8 cellular contexts compared by ENCODE assay signal in genomic region chr5:55308254-55308836, GRCh38. TPM values are rescaled to one million over a fixed set of nuclear protein-coding genes. Genes with fewer than 3 reads are reported as not detected.
DNase-seq lines count a peak whose midpoint lies in the region; ATAC-seq and TF ChIP-seq lines count a peak whose summit lies in the region.

No MANE protein-coding gene starts in this region.

- H3K27me3 Mint-ChIP-seq in glutamatergic neuron (ENCODE audit: unreplicated experiment) = no peaks in the 10 kb centered on the region

- no peaks in the 10 kb centered on the region for H3K36me3 Mint-ChIP-seq in glutamatergic neuron (ENCODE audit: unreplicated experiment)

- no peak overlapping the region for H3K27ac Mint-ChIP-seq in glutamatergic neuron (ENCODE audit: unreplicated experiment)

- TF ChIP-seq EP300 in upper lobe of left lung (IDR thresholded peaks at IDR 0.05) = no peak

- peaks cover 0 to 19% of the 10 kb centered on the region in 2 donors for H3K4me1 ChIP-seq in breast epithelium
- peaks cover 46 to 62% (median 54%) of the 10 kb centered on the region in 4 donors for H3K4me1 ChIP-seq in upper lobe of left lung

- peaks cover 2% of the 10 kb centered on the region for H3K4me1 Mint-ChIP-seq in glutamatergic neuron (ENCODE audit: low read depth, unreplicated experiment)

- H3K27ac ChIP-seq in breast epithelium (peak overlapping the region; percentile 91 to 96), upper lobe of left lung (peak overlapping the region; percentile 89 to 96 (median 94))

- ATAC-seq in GM21515 (IDR thresholded peaks at IDR 0.05; ENCODE audit: unreplicated experiment) = peak; percentile 8
- ATAC-seq in upper lobe of left lung (ENCODE audit: low FRiP score in 2 of 2) = no peak

- intact Hi-C loops in breast epithelium (cut with DNase I; ENCODE audit: low total_unique reads) (no loop called here), lower leg skin (cut with DNase I; ENCODE audit: low total_unique reads) (no loop called here)

- TF ChIP-seq POLR2A in breast epithelium (IDR thresholded peaks at IDR 0.05) (no peak), lower leg skin (IDR thresholded peaks at IDR 0.05) (no peak), upper lobe of left lung (IDR thresholded peaks at IDR 0.05) (no peak)

- H3K4me3 Mint-ChIP-seq in glutamatergic neuron (ENCODE audit: unreplicated experiment) = no peak overlapping the region

- H3K36me3 ChIP-seq in breast epithelium = no peaks in the 10 kb centered on the region
- no peaks in the 10 kb centered on the region for H3K36me3 ChIP-seq in upper lobe of left lung

- WGBS in lower leg skin, 2 donors = 0 to 1% methylated on average over 13 of the region's 13 CpGs
- 0 to 2% methylated on average over 13 of the region's 13 CpGs for WGBS in upper lobe of left lung, 2 donors

- H3K4me3 ChIP-seq in breast epithelium = peak overlapping the region; percentile 70 to 86 (median 82)
- peak overlapping the region; percentile 77 for H3K4me3 ChIP-seq in lower leg skin (ENCODE audit: low read depth, poor library complexity, severe bottlenecking)
- peak overlapping the region; percentile 62 to 80 (median 70) for H3K4me3 ChIP-seq in upper lobe of left lung

- H3K9me3 ChIP-seq in breast epithelium = no peaks in the 10 kb centered on the region
- H3K9me3 ChIP-seq in upper lobe of left lung = no peaks in the 10 kb centered on the region

- H3K27me3 ChIP-seq in breast epithelium (no peaks in the 10 kb centered on the region), upper lobe of left lung (no peaks in the 10 kb centered on the region)

- no peak for TF ChIP-seq CTCF in breast epithelium (IDR thresholded peaks at IDR 0.05)
- no peak for TF ChIP-seq CTCF in lower leg skin (IDR thresholded peaks at IDR 0.05)
- no peak for TF ChIP-seq CTCF in upper lobe of left lung (IDR thresholded peaks at IDR 0.05)
- TF ChIP-seq CTCF in glutamatergic neuron (IDR thresholded peaks at IDR 0.05; ENCODE audit: partially characterized antibody, unreplicated experiment) = no peak

- DNase-seq in DMS 273 treated with DMSO at 0.1 percent for 48 hours (lab: John Stamatoyannopoulos, UW) = peak; percentile 28
- DNase-seq in NCI-H774 (lab: John Stamatoyannopoulos, UW) = peak; percentile 40
- no peak for DNase-seq in breast epithelium (ENCODE audit: low spot score in 2 of 2)
- DNase-seq in lower leg skin (ENCODE audit: low spot score in 2 of 2) = no peak
- DNase-seq in upper lobe of left lung = peak in 1 of 2 donors; percentile 22
- DNase-seq in glutamatergic neuron = no peak
- no peak for DNase-seq in amniotic stem cell (lab: John Stamatoyannopoulos, UW)

- peaks cover 1% of the 10 kb centered on the region for H3K9me3 Mint-ChIP-seq in glutamatergic neuron (ENCODE audit: unreplicated experiment)

RNA-seq across cellular contexts. Expression of gene MTREX, which starts 0.6 kb away (rescaled TPM):
- 100 to 1,000 TPM in 1 of 3 donors, 10 to 100 TPM in 2; 95.7 to 107 (median 98.8) TPM for total RNA-seq in breast epithelium
- total RNA-seq in lower leg skin = 10 to 100 TPM; 50.7 to 68.3 (median 64.1) TPM
- total RNA-seq in upper lobe of left lung = 100 to 1,000 TPM in 2 of 6 donors, 10 to 100 TPM in 4; 44.1 to 179 (median 61.6) TPM
- 81.9 TPM for total RNA-seq in glutamatergic neuron (ENCODE audit: unreplicated experiment)

RNA-seq across cellular contexts. Expression of gene DHX29, which starts 0.9 kb away (rescaled TPM):
- total RNA-seq in breast epithelium = 10 to 100 TPM; 28.3 to 40.1 (median 31.1) TPM
- 10 to 100 TPM; 24.2 to 27.9 (median 25.4) TPM for total RNA-seq in lower leg skin
- 10 to 100 TPM; 19.5 to 36.7 (median 24.1) TPM for total RNA-seq in upper lobe of left lung
- 22.9 TPM for total RNA-seq in glutamatergic neuron (ENCODE audit: unreplicated experiment)

Comparison
In these comparisons a context has a peak if more than half of its experiments do, and no peak if none do; other contexts are left out.
1. DNase-seq: peak in DMS 273 treated with DMSO at 0.1 percent for 48 hours (single experiment) and NCI-H774 (single experiment); none in breast epithelium (0 of 2), lower leg skin (0 of 2), glutamatergic neuron (single experiment) and amniotic stem cell (single experiment).
2. Peak in every context shown above with its lines, with median percentiles within 50 percentile points of each other: H3K4me3 ChIP-seq.